In genomic region chr2:197240018-197240712, GRCh38 we compare ENCODE assay signal across 12 cellular contexts.
DNase-seq lines count a peak whose midpoint lies in the region; ATAC-seq and TF ChIP-seq lines count a peak whose summit lies in the region.
"Had no signal": no experiment of that assay in that cellular context is flagged by ENCODE, and none has a peak within 500 bp of the region (broad histone marks: within the 10 kb centered on the region; RNA-seq: fewer than 3 reads in every experiment).

No MANE protein-coding gene starts in this region.

- H3K36me3 Mint-ChIP-seq in activated CD8-positive, alpha-beta memory T cell treated with anti-CD3 and anti-CD28 coated beads, Interleukin-2, amount 10 ng/mL, durations not matched to agents 7 days and 5 days: peaks cover 26% of the 10 kb centered on the region

- no peaks in the 10 kb centered on the region for H3K9me3 ChIP-seq in MM.1S (replicated peaks; ENCODE audit: insufficient read depth, low read length)
- H3K9me3 ChIP-seq in adipocyte (ENCODE audit: control insufficient read depth, low read length): no peaks in the 10 kb centered on the region
- H3K9me3 ChIP-seq in tibial nerve: no peaks in the 10 kb centered on the region

- H3K4me3 ChIP-seq in MM.1S (ENCODE audit: low read length): peak overlapping the region; percentile 66; the same call in 1 of the 2 replicates
- H3K4me3 ChIP-seq in adipocyte (ENCODE audit: low read length): no peak overlapping the region
- no peak overlapping the region for H3K4me3 ChIP-seq in tibial nerve

- H3K79me2 ChIP-seq in MM.1S (ENCODE audit: low read length): peaks cover 76% of the 10 kb centered on the region

- 73 to 90% methylated on average over 7 of the region's 7 CpGs for WGBS in tibial nerve, 2 donors

- H3K9me3 Mint-ChIP-seq in activated CD8-positive, alpha-beta memory T cell treated with anti-CD3 and anti-CD28 coated beads, Interleukin-2, amount 10 ng/mL, durations not matched to agents 7 days and 5 days (ENCODE audit: low read depth): no peaks in the 10 kb centered on the region

- H3K4me3 Mint-ChIP-seq in activated CD8-positive, alpha-beta memory T cell treated with anti-CD3 and anti-CD28 coated beads, Interleukin-2, amount 10 ng/mL, durations not matched to agents 7 days and 5 days: peak overlapping the region; percentile 55

- peaks cover 27% of the 10 kb centered on the region for H3F3A ChIP-seq in MM.1S (ENCODE audit: insufficient read depth, low read length)

- H3K36me3 ChIP-seq in MM.1S (replicated peaks; ENCODE audit: insufficient read depth, low read length) (no peaks in the 10 kb centered on the region), adipocyte (ENCODE audit: control insufficient read depth, insufficient read depth, low read length, severe bottlenecking) (no peaks in the 10 kb centered on the region), tibial nerve (peaks cover 0 to 7% (median 0%) of the 10 kb centered on the region in 3 donors)

- POLR2A ChIA-PET in GM10248 (lab: Yijun Ruan, JAX): interaction anchor here (1.0 kb wide), 1 partner anchor 15 kb away, joined by 3 read pairs; no protein-coding TSS in a partner anchor

- DNase-seq in activated CD8-positive, alpha-beta memory T cell treated with anti-CD3 and anti-CD28 coated beads, Interleukin-2, amount 10 ng/mL, durations not matched to agents 7 days and 5 days: no peak
- DNase-seq in activated CD8-positive, alpha-beta memory T cell treated with anti-CD3 and anti-CD28 coated beads, Interleukin-2, amount 50 U/mL, for 48 hours: no peak
- DNase-seq in MM.1S: peak; percentile 53
- peak; percentile 51 for DNase-seq in adipocyte (ENCODE audit: low read depth)
- no peak for DNase-seq in stimulated activated naive CD8-positive, alpha-beta T cell treated with anti-CD3 and anti-CD28 coated beads, Interleukin-15, Interleukin-2, amounts not matched to agents 100 U/mL and 50 U/mL, for 24 hours
- DNase-seq in GM10248 (ENCODE audit: extremely low spot score): no peak
- DNase-seq in tibial nerve (ENCODE audit: low spot score in 2 of 2): no peak
- DNase-seq in SW 1271 (lab: John Stamatoyannopoulos, UW): no peak
- DNase-seq: ACHN, HCEC 1CT, NCI-H345, SIG-M5 had no signal

- no peaks in the 10 kb centered on the region for H4K20me1 ChIP-seq in MM.1S (ENCODE audit: insufficient read depth, low read length)

- no peaks in the 10 kb centered on the region for H3K9me2 ChIP-seq in MM.1S (replicated peaks; ENCODE audit: insufficient read depth, low read length)

- peak overlapping the region; percentile 94 for H3K27ac Mint-ChIP-seq in activated CD8-positive, alpha-beta memory T cell treated with anti-CD3 and anti-CD28 coated beads, Interleukin-2, amount 10 ng/mL, durations not matched to agents 7 days and 5 days

- no peak for TF ChIP-seq EP300 in tibial nerve (IDR thresholded peaks at IDR 0.05)

- H3K4me2 ChIP-seq in MM.1S (ENCODE audit: low read depth, low read length): peak overlapping the region; percentile 95

- CTCF ChIA-PET in activated CD8-positive, alpha-beta memory T cell treated with anti-CD3 and anti-CD28 coated beads, Interleukin-2, amount 10 ng/mL, durations not matched to agents 7 days and 5 days (lab: Charles Lee): interaction anchor here (0.6 to 2.0 kb wide), 10 partner anchors 9 to 69 kb away, joined by 3 to 9 read pairs (median 4); no protein-coding TSS in a partner anchor
- CTCF ChIA-PET in GM10248 (lab: Yijun Ruan, JAX): interaction anchor here (0.8 to 1.4 kb wide), 8 partner anchors 10 to 126 kb away, joined by 3 to 6 read pairs (median 4); no protein-coding TSS in a partner anchor

- no peaks in the 10 kb centered on the region for H3K27me3 ChIP-seq in MM.1S (replicated peaks; ENCODE audit: insufficient read depth, low read length)
- H3K27me3 ChIP-seq in adipocyte (replicated peaks; ENCODE audit: control insufficient read depth, insufficient read depth, low read length): no peaks in the 10 kb centered on the region
- H3K27me3 ChIP-seq in tibial nerve: no peaks in the 10 kb centered on the region

- peaks cover 82% of the 10 kb centered on the region for H3K4me1 Mint-ChIP-seq in activated CD8-positive, alpha-beta memory T cell treated with anti-CD3 and anti-CD28 coated beads, Interleukin-2, amount 10 ng/mL, durations not matched to agents 7 days and 5 days

- no peak overlapping the region for H2AFZ ChIP-seq in MM.1S (ENCODE audit: low read length)

- ATAC-seq in activated CD8-positive, alpha-beta memory T cell treated with anti-CD3 and anti-CD28 coated beads, Interleukin-2, amount 10 ng/mL, durations not matched to agents 7 days and 5 days: peak; percentile 40
- peak; percentile 6 for ATAC-seq in stimulated activated naive CD8-positive, alpha-beta T cell treated with anti-CD3 and anti-CD28 coated beads, Interleukin-15, Interleukin-2, amounts not matched to agents 100 U/mL and 50 U/mL, for 24 hours

- no peak for TF ChIP-seq CTCF in MM.1S (IDR thresholded peaks at IDR 0.05; ENCODE audit: low read length)
- TF ChIP-seq CTCF in GM10248 (IDR thresholded peaks at IDR 0.05; ENCODE audit: control extremely low read depth, extremely low read depth, low read depth, missing control alignments): no peak
- TF ChIP-seq CTCF in tibial nerve (IDR thresholded peaks at IDR 0.05): no peak

- H3K9ac ChIP-seq in MM.1S (ENCODE audit: low read length) (peak overlapping the region; percentile 61; the same call in 1 of the 2 replicates), adipocyte (ENCODE audit: low read length) (no peak overlapping the region)

- H3K4me1 ChIP-seq in MM.1S (ENCODE audit: low read length) (peaks cover 39% of the 10 kb centered on the region), adipocyte (ENCODE audit: control insufficient read depth, insufficient read depth, low read length) (peaks cover 11% of the 10 kb centered on the region), tibial nerve (peaks cover 0 to 56% (median 32%) of the 10 kb centered on the region in 4 donors)

- peak overlapping the region; percentile 86 for H3K27ac ChIP-seq in MM.1S (ENCODE audit: low read length)
- H3K27ac ChIP-seq in tibial nerve: peak overlapping the region in 1 of 4 donors; percentile 40

- no peak for TF ChIP-seq POLR2A in tibial nerve (IDR thresholded peaks at IDR 0.05)

- no peaks in the 10 kb centered on the region for H3K27me3 Mint-ChIP-seq in activated CD8-positive, alpha-beta memory T cell treated with anti-CD3 and anti-CD28 coated beads, Interleukin-2, amount 10 ng/mL, durations not matched to agents 7 days and 5 days

Comparison
In these comparisons a context has a peak if more than half of its experiments do, and no peak if none do; other contexts are left out.
1. DNase-seq: peak in MM.1S (single experiment) and adipocyte (single experiment); none in activated CD8-positive, alpha-beta memory T cell treated with anti-CD3 and anti-CD28 coated beads, Interleukin-2, amount 10 ng/mL, durations not matched to agents 7 days and 5 days (single experiment), activated CD8-positive, alpha-beta memory T cell treated with anti-CD3 and anti-CD28 coated beads, Interleukin-2, amount 50 U/mL, for 48 hours (single experiment), stimulated activated naive CD8-positive, alpha-beta T cell treated with anti-CD3 and anti-CD28 coated beads, Interleukin-15, Interleukin-2, amounts not matched to agents 100 U/mL and 50 U/mL, for 24 hours (single experiment), GM10248 (single experiment), tibial nerve (0 of 2) and SW 1271 (0 of 2).